Comparison of ENCODE assay signal across 18 cellular contexts in genomic region chr11:69878927-69879733, GRCh38. TPM values are rescaled to one million over a fixed set of nuclear protein-coding genes. Genes with fewer than 3 reads are reported as not detected.
"Had no signal": no experiment of that assay in that cellular context is flagged by ENCODE, and none has a peak within 500 bp of the region (broad histone marks: within the 10 kb centered on the region; RNA-seq: fewer than 3 reads in every experiment).

No MANE protein-coding gene starts in this region.

- H2AFZ ChIP-seq: hepatocyte had no signal

- H3K27me3 Mint-ChIP-seq: activated CD4-positive, alpha-beta T cell treated with anti-CD3 and anti-CD28 coated beads, Interleukin-2, amount 10 ng/mL, durations not matched to agents 7 days and 5 days had no signal

- H3K36me3 Mint-ChIP-seq: memory B cell; stimulated activated effector memory CD8-positive, alpha-beta T cell treated with anti-CD3 and anti-CD28 coated beads, Interleukin-12 subunit alpha, Interleukin-12 subunit beta, amount 100 ng/mL, for 72 hours had no signal

- H3K4me2 ChIP-seq: hepatocyte had no signal

- H3K9me3 ChIP-seq: adrenal gland, ovary, tibial artery had no signal

- H3K4me1 ChIP-seq: adrenal gland had no signal

- H3K4me3 Mint-ChIP-seq: activated CD4-positive, alpha-beta T cell treated with anti-CD3 and anti-CD28 coated beads, Interleukin-2, amount 10 ng/mL, durations not matched to agents 7 days and 5 days; activated T-cell treated with anti-CD3 and anti-CD28 coated beads, Interleukin-2, amount 50 U/mL, for 72 hours; memory B cell; nephron progenitor cell; stimulated activated effector memory CD8-positive, alpha-beta T cell treated with anti-CD3 and anti-CD28 coated beads, Interleukin-12 subunit alpha, Interleukin-12 subunit beta, amount 100 ng/mL, for 72 hours; T-helper 1 cell treated with Interleukin-12 subunit alpha and Interleukin-12 subunit beta and Interleukin-4 antibody, amounts not matched to agents 30 μg/mL and 1 μg/mL, for 36 hours had no signal

- ATAC-seq: activated T-cell treated with anti-CD3 and anti-CD28 coated beads, Interleukin-2, amount 50 U/mL, for 72 hours; Right ventricle myocardium inferior; stimulated activated effector memory CD8-positive, alpha-beta T cell treated with anti-CD3 and anti-CD28 coated beads, Interleukin-12 subunit alpha, Interleukin-12 subunit beta, amount 100 ng/mL, for 72 hours had no signal

- H3K9me3 Mint-ChIP-seq: activated CD4-positive, alpha-beta T cell treated with anti-CD3 and anti-CD28 coated beads, Interleukin-2, amount 10 ng/mL, durations not matched to agents 7 days and 5 days; activated T-cell treated with anti-CD3 and anti-CD28 coated beads, Interleukin-2, amount 50 U/mL, for 72 hours; stimulated activated effector memory CD8-positive, alpha-beta T cell treated with anti-CD3 and anti-CD28 coated beads, Interleukin-12 subunit alpha, Interleukin-12 subunit beta, amount 100 ng/mL, for 72 hours; T-helper 1 cell treated with Interleukin-12 subunit alpha and Interleukin-12 subunit beta and Interleukin-4 antibody, amounts not matched to agents 30 μg/mL and 1 μg/mL, for 36 hours had no signal

- H3K27ac Mint-ChIP-seq: activated CD4-positive, alpha-beta T cell treated with anti-CD3 and anti-CD28 coated beads, Interleukin-2, amount 10 ng/mL, durations not matched to agents 7 days and 5 days; activated T-cell treated with anti-CD3 and anti-CD28 coated beads, Interleukin-2, amount 50 U/mL, for 72 hours; memory B cell; nephron progenitor cell; stimulated activated effector memory CD8-positive, alpha-beta T cell treated with anti-CD3 and anti-CD28 coated beads, Interleukin-12 subunit alpha, Interleukin-12 subunit beta, amount 100 ng/mL, for 72 hours; T-helper 1 cell treated with Interleukin-12 subunit alpha and Interleukin-12 subunit beta and Interleukin-4 antibody, amounts not matched to agents 30 μg/mL and 1 μg/mL, for 36 hours had no signal

- DNase-seq: activated CD4-positive, alpha-beta T cell treated with anti-CD3 and anti-CD28 coated beads, Interleukin-2, amount 10 ng/mL, durations not matched to agents 7 days and 5 days; activated naive CD4-positive, alpha-beta T cell treated with Interleukin-2 at 50 U/mL for 16 hours; activated T-cell treated with anti-CD3 and anti-CD28 coated beads, Interleukin-2, amount 50 U/mL, for 72 hours; caudate nucleus; erythroblast; nephron progenitor cell; small intestine had no signal

- H3K27me3 ChIP-seq: adrenal gland, hepatocyte, ovary had no signal

- H3K79me2 ChIP-seq: hepatocyte had no signal

- H3K4me1 Mint-ChIP-seq: activated CD4-positive, alpha-beta T cell treated with anti-CD3 and anti-CD28 coated beads, Interleukin-2, amount 10 ng/mL, durations not matched to agents 7 days and 5 days; memory B cell; stimulated activated effector memory CD8-positive, alpha-beta T cell treated with anti-CD3 and anti-CD28 coated beads, Interleukin-12 subunit alpha, Interleukin-12 subunit beta, amount 100 ng/mL, for 72 hours had no signal

- H3K36me3 ChIP-seq: adrenal gland, ovary, tibial artery had no signal

- H3K4me3 ChIP-seq: adrenal gland, coronary artery, hepatocyte, ovary, SK-N-MC, tibial artery had no signal

- H3K27ac ChIP-seq: adrenal gland, coronary artery, hepatocyte, ovary, SK-N-MC, tibial artery had no signal

RNA-seq across cellular contexts. Expression of gene FGF3, which starts 59.9 kb away (rescaled TPM):
- total RNA-seq: activated CD4-positive, alpha-beta T cell treated with anti-CD3 and anti-CD28 coated beads, Interleukin-2, amount 10 ng/mL, durations not matched to agents 7 days and 5 days; activated T-cell treated with anti-CD3 and anti-CD28 coated beads, Interleukin-2, amount 50 U/mL, for 72 hours; adrenal gland; hepatocyte; ovary; renal cortical epithelial cell; Right ventricle myocardium inferior had no signal
- polyA plus RNA-seq: adrenal gland, hepatocyte, ovary, small intestine had no signal
